In genomic region chrX:37034260-37034659, GRCh38 we compare ENCODE assay signal across 11 cellular contexts. TPM values are rescaled to one million over a fixed set of nuclear protein-coding genes. Genes with fewer than 3 reads are reported as not detected.
"Had no signal": no experiment of that assay in that cellular context is flagged by ENCODE, and none has a peak within 500 bp of the region (broad histone marks: within the 10 kb centered on the region; RNA-seq: fewer than 3 reads in every experiment).

No MANE protein-coding gene starts in this region.

RNA-seq across cellular contexts. Expression of gene FAM47C, which starts 26.1 kb away (rescaled TPM):
- total RNA-seq: activated CD4-positive, alpha-beta memory T cell treated with anti-CD3 and anti-CD28 coated beads, Interleukin-2, amount 10 ng/mL, durations not matched to agents 7 days and 5 days; activated CD4-positive, alpha-beta T cell treated with anti-CD3 and anti-CD28 coated beads for 36 hours; activated CD8-positive, alpha-beta memory T cell treated with anti-CD3 and anti-CD28 coated beads for 36 hours; activated naive CD4-positive, alpha-beta T cell treated with anti-CD3 and anti-CD28 coated beads for 36 hours; activated T-helper 17 cell treated with anti-CD3 and anti-CD28 coated beads, Interleukin-2, amount 50 U/mL, for 72 hours; cardiac muscle cell; NCI-H460; Right ventricle myocardium inferior; RPMI7951; T-helper 2 cell treated with Interferon-gamma antibody and Interleukin-4, amounts not matched to agents 100 ng/mL and 5 ng/mL, for 36 hours had no signal
- polyA plus RNA-seq: adipose tissue, cardiac muscle cell had no signal
